Comparison of ENCODE assay signal across 13 cellular contexts in the genomic region with DNA sequence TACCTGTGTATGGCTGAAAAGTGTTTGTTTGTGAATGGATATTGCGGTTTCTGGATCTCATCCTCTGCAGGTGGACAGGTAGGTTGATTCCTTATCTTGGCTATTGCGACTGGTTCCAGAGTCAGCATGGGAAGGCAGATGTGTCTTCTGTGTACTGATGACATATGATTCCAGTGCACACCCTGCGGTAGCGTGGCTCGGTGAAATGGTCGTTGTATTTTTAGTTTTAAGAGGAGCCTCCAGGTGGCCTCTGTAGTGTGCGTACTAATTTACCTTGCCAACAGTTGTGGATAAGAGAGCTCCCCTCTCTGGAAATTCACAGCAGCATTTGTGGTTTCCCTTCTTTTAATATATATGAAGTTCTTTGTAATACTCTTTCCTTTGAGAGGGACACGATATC. TPM values are rescaled to one million over a fixed set of nuclear protein-coding genes. Genes with fewer than 3 reads are reported as not detected.
DNase-seq lines count a peak whose midpoint lies in the region; ATAC-seq, FAIRE-seq and TF ChIP-seq lines count a peak whose summit lies in the region.
"Not testable (repeated sequence)": the region's sequence is repeated elsewhere in the genome, so short reads cannot be mapped to it uniquely, and the experiment has no call there.
"Had no signal": no experiment of that assay in that cellular context is flagged by ENCODE, and none has a peak within 500 bp of the region (broad histone marks: within the 10 kb centered on the region; RNA-seq: fewer than 3 reads in every experiment).

No MANE protein-coding gene starts in this region.

- H3K9me3 ChIP-seq in PC-3 (ENCODE audit: low read length); K562 (replicated peaks; ENCODE audit: control insufficient read depth, insufficient read depth, low read depth, low read length): not testable (repeated sequence)

- ATAC-seq in GM19351 (IDR thresholded peaks at IDR 0.05; ENCODE audit: unreplicated experiment) (peak; percentile 25), K562 (peak; percentile 74)
- ATAC-seq in PC-3, left ventricle myocardium superior: not testable (repeated sequence)

- not testable (repeated sequence) for H3K9me2 ChIP-seq in PC-3 (replicated peaks; ENCODE audit: low read length)

- POLR2A ChIA-PET in PC-3 (lab: Charles Lee; ENCODE audit: unreplicated experiment); K562 (lab: Yijun Ruan, JAX): not testable (repeated sequence)

- H3K4me2 ChIP-seq in PC-3 (ENCODE audit: low read length); K562 (ENCODE audit: insufficient read depth, low read length): not testable (repeated sequence)

- H3F3A ChIP-seq in PC-3 (ENCODE audit: low read length, unreplicated experiment) = not testable (repeated sequence)

- not testable (repeated sequence) for H3K4me1 Mint-ChIP-seq in osteocyte (ENCODE audit: unreplicated experiment)

- BruUV-seq in PC-3 (replicated peaks; lab: Mats Ljungman, UMichigan); K562 (replicated peaks; lab: Mats Ljungman, UMichigan): not testable (repeated sequence)

- not testable (repeated sequence) for H3K36me3 Mint-ChIP-seq in osteocyte (ENCODE audit: unreplicated experiment)

- TF ChIP-seq EP300 in K562 (IDR thresholded peaks at IDR 0.05; ENCODE audit: low read length) = not testable (repeated sequence)

- not testable (repeated sequence) for FAIRE-seq in K562 (lab: Jason Lieb, UNC)

- H3K4me3 ChIP-seq in PC-3 (ENCODE audit: low read length); K562: not testable (repeated sequence)

- not testable (repeated sequence) for H3K9me3 Mint-ChIP-seq in osteocyte (ENCODE audit: unreplicated experiment)

- not testable (repeated sequence) for TF ChIP-seq CTCF in PC-3 (conservative IDR thresholded peaks at IDR 0.05; ENCODE audit: low read depth, low read length); K562 (IDR thresholded peaks at IDR 0.05 in 2 of 3, conservative IDR thresholded peaks at IDR 0.05 in 1 of 3; ENCODE audit: insufficient read depth in 2 of 3, low read depth in 1 of 3, low read length in 3 of 3); osteocyte (IDR thresholded peaks at IDR 0.05)

- H3K27me3 Mint-ChIP-seq in osteocyte (ENCODE audit: unreplicated experiment) = not testable (repeated sequence)

- not testable (repeated sequence) for TF ChIP-seq RAD21 in K562 (CRISPR knock-in tag; conservative IDR thresholded peaks at IDR 0.05 in 1 of 2, IDR thresholded peaks at IDR 0.05 in 1 of 2)

- not testable (repeated sequence) for H3K79me2 ChIP-seq in PC-3 (ENCODE audit: low read length); K562 (ENCODE audit: control insufficient read depth, insufficient read depth, low read length)

- TF ChIP-seq POLR2A in K562 (conservative IDR thresholded peaks at IDR 0.05) = not testable (repeated sequence)

- CTCF ChIA-PET in PC-3 (lab: Charles Lee); K562 (lab: Yijun Ruan, JAX; ENCODE audit: low intra/inter-chr PET ratio): not testable (repeated sequence)

- H3K4me1 ChIP-seq in PC-3 (ENCODE audit: insufficient read depth, low read length); K562 (replicated peaks in 1 of 2; ENCODE audit: control insufficient read depth in 2 of 2, insufficient read depth in 2 of 2, low read length in 2 of 2): not testable (repeated sequence)

- not testable (repeated sequence) for H3K9ac ChIP-seq in PC-3 (ENCODE audit: low read length); K562 (ENCODE audit: insufficient read depth in 1 of 2, low read depth in 2 of 2, low read length in 2 of 2)

- not testable (repeated sequence) for H3K9me1 ChIP-seq in K562 (ENCODE audit: control insufficient read depth, insufficient read depth, low read length)

- not testable (repeated sequence) for H3K36me3 ChIP-seq in PC-3 (ENCODE audit: low read depth, low read length); K562 (ENCODE audit: control insufficient read depth, insufficient read depth, low read length)

- intact Hi-C loops in PC-3 (cut with micrococcal nuclease); K562 (cut with micrococcal nuclease); left ventricle myocardium superior (cut with micrococcal nuclease): not testable (repeated sequence)

- H3K4me3 Mint-ChIP-seq in osteocyte (ENCODE audit: unreplicated experiment) = not testable (repeated sequence)

- DNase-seq in NCI-H2171 treated with DMSO at 0.1 percent for 48 hours (lab: John Stamatoyannopoulos, UW) = peak; percentile 50
- peak; percentile 0 for DNase-seq in PC-3
- DNase-seq in K562 (ENCODE audit: extremely low read depth in 1 of 4, low spot score in 3 of 4) = not testable (repeated sequence)
- peak; percentile 10 for DNase-seq in left ventricle myocardium superior
- DNase-seq in osteocyte (ENCODE audit: extremely low spot score, unreplicated experiment) = peak; percentile 70

- H3K27ac Mint-ChIP-seq in osteocyte (ENCODE audit: unreplicated experiment) = not testable (repeated sequence)

- not testable (repeated sequence) for H3K27me3 ChIP-seq in PC-3 (ENCODE audit: low read length); K562 (ENCODE audit: control insufficient read depth in 2 of 2, insufficient read depth in 2 of 2, low read length in 2 of 2)

- in situ Hi-C loops in K562 (cut with MboI) = not testable (repeated sequence)

- not testable (repeated sequence) for H2AFZ ChIP-seq in PC-3 (ENCODE audit: low read length); K562 (ENCODE audit: low read depth, low read length)

- not testable (repeated sequence) for H3K27ac ChIP-seq in PC-3 (ENCODE audit: low read length); K562 (ENCODE audit: extremely low read depth, low read depth, low read length)

- 2% methylated on average over 6 of the region's 8 CpGs for WGBS in K562 (ENCODE audit: insufficient coverage, low coverage, missing lambda C conversion rate)

- not testable (repeated sequence) for H4K20me1 ChIP-seq in PC-3 (ENCODE audit: low read length); K562 (replicated peaks; ENCODE audit: control insufficient read depth, insufficient read depth, low read length)

RNA-seq across cellular contexts. Expression of a gene that starts 10.1 kb away (rescaled TPM):
- total RNA-seq in PC-3 (2014; rRNA removed) (not detected in 2 replicates), K562 (2014; rRNA removed) (not detected in 2 replicates), K562 (2014; rRNA removed; fragmentation: Illumina TruSeq; extraction: Trizol) (not detected in 2 replicates), K562 (2015; rRNA removed; fragmentation: Illumina TruSeq; extraction: Trizol) (not detected in 2 replicates), K562 (2021) (not detected in 2 replicates), left ventricle myocardium superior (not detected), osteocyte (not detected in 2 replicates)
- total RNA-seq in K562 (2011; cell fraction: chromatin; rRNA removed; ENCODE audit: low replicate concordance) = not detected in 2 replicates
- not detected in 2 replicates for total RNA-seq in K562 (2011; cell fraction: nucleolus; rRNA removed)
- not detected in 2 replicates for total RNA-seq in K562 (2011; cell fraction: nucleoplasm; rRNA removed)
- polyA plus RNA-seq in K562 (2011; rRNA removed) (not detected in 2 replicates), K562 (2014; fragmentation: Illumina TruSeq; extraction: Trizol) (not detected in 2 replicates), K562 (2014; fragmentation: Nextera tagmentation; extraction: Ambion mirVana) (not detected), K562 (2014; rRNA removed) (not detected in 2 replicates)
- not detected in 2 replicates for polyA plus RNA-seq in K562 (2011; cell fraction: cytosol; rRNA removed)
- polyA plus RNA-seq in K562 (2011; cell fraction: nucleus; rRNA removed) = not detected in 2 replicates
- not detected in 2 replicates for polyA plus RNA-seq in K562 (2012)
- polyA minus RNA-seq in K562 (2011; rRNA and poly(A)+ RNA removed) = not detected in 2 replicates
- not detected in 2 replicates for polyA minus RNA-seq in K562 (2011; cell fraction: cytosol; rRNA and poly(A)+ RNA removed)
- not detected in 2 replicates for polyA minus RNA-seq in K562 (2011; cell fraction: nucleus; rRNA and poly(A)+ RNA removed)
- total RNA-seq: B cell; Caco-2; CD4-positive, CD25-positive, alpha-beta regulatory T cell; CD8-positive, alpha-beta T cell; GM23338; H9 had no signal
- polyA plus RNA-seq: AG04450; CD4-positive, CD25-positive, alpha-beta regulatory T cell; GM23338 had no signal
